In genomic region chr15:95760508-95760907, GRCh38 we compare ENCODE assay signal across 12 cellular contexts.
A peak's percentile ranks its signal among the peaks of the same experiment; 100 is the strongest.
DNase-seq lines count a peak whose midpoint lies in the region; ATAC-seq and TF ChIP-seq lines count a peak whose summit lies in the region.
"Had no signal": no experiment of that assay in that cellular context is flagged by ENCODE, and none has a peak within 500 bp of the region (broad histone marks: within the 10 kb centered on the region; RNA-seq: fewer than 3 reads in every experiment).

No MANE protein-coding gene starts in this region.

- H3K36me3 ChIP-seq in right atrium auricular region (no peaks in the 10 kb centered on the region), SJCRH30 (no peaks in the 10 kb centered on the region), Karpas-422 (ENCODE audit: insufficient read depth, low read length) (no peaks in the 10 kb centered on the region)
- H3K36me3 ChIP-seq: tibial artery had no signal

- H3K27me3 ChIP-seq in right atrium auricular region: no peaks in the 10 kb centered on the region
- H3K27me3 ChIP-seq in SJCRH30: no peaks in the 10 kb centered on the region
- H3K27me3 ChIP-seq in foreskin keratinocyte: no peaks in the 10 kb centered on the region
- H3K27me3 ChIP-seq in Karpas-422 (ENCODE audit: low read length): no peaks in the 10 kb centered on the region
- H3K27me3 ChIP-seq in dorsolateral prefrontal cortex: peaks cover 0 to 3% (median 0%) of the 10 kb centered on the region in 45 donors
- H3K27me3 ChIP-seq: tibial artery had no signal

- H3K27ac Mint-ChIP-seq in type B pancreatic cell: no peak overlapping the region
- no peak overlapping the region for H3K27ac Mint-ChIP-seq in activated CD8-positive, alpha-beta memory T cell treated with anti-CD3 and anti-CD28 coated beads, Interleukin-2, amount 10 ng/mL, durations not matched to agents 7 days and 5 days
- H3K27ac Mint-ChIP-seq: activated T-helper 1 cell treated with anti-CD3 and anti-CD28 coated beads, Interleukin-12 subunit alpha, Interleukin-12 subunit beta, Interleukin-2, Interleukin-4 antibody, amounts not matched to agents 30 ng/mL and 10 ng/mL and 1 ng/mL, durations not matched to agents 14 hours and 24 hours and 36 hours had no signal

- H3K4me1 ChIP-seq in right atrium auricular region (peaks cover 0 to 6% of the 10 kb centered on the region in 2 donors), SJCRH30 (no peaks in the 10 kb centered on the region), foreskin keratinocyte (no peaks in the 10 kb centered on the region), Karpas-422 (ENCODE audit: low read length) (no peaks in the 10 kb centered on the region)

- H3K9me3 ChIP-seq in right atrium auricular region (no peaks in the 10 kb centered on the region), SJCRH30 (replicated peaks) (no peaks in the 10 kb centered on the region), Karpas-422 (ENCODE audit: low read length) (peaks cover 16% of the 10 kb centered on the region)
- H3K9me3 ChIP-seq: tibial artery had no signal

- intact Hi-C loops in left cardiac atrium (cut with DNase I): no loop called here
- intact Hi-C loops in dorsolateral prefrontal cortex (cut with DNase I): no loop called here

- no peak for ATAC-seq in left cardiac atrium
- no peak for ATAC-seq in foreskin keratinocyte
- no peak for ATAC-seq in activated CD8-positive, alpha-beta memory T cell treated with anti-CD3 and anti-CD28 coated beads, Interleukin-2, amount 10 ng/mL, durations not matched to agents 7 days and 5 days

- H3K27ac ChIP-seq in right atrium auricular region: peak overlapping the region in 1 of 2 donors; percentile 63
- H3K27ac ChIP-seq in SJCRH30: no peak overlapping the region
- no peak overlapping the region for H3K27ac ChIP-seq in foreskin keratinocyte
- H3K27ac ChIP-seq in Karpas-422 (ENCODE audit: low read length): no peak overlapping the region
- no peak overlapping the region for H3K27ac ChIP-seq in dorsolateral prefrontal cortex

- H3K4me3 ChIP-seq in right atrium auricular region (no peak overlapping the region), SJCRH30 (no peak overlapping the region), Karpas-422 (ENCODE audit: low read length) (no peak overlapping the region), dorsolateral prefrontal cortex (no peak overlapping the region)
- H3K4me3 ChIP-seq: tibial artery had no signal

- peaks cover 11% of the 10 kb centered on the region for H3K4me1 Mint-ChIP-seq in type B pancreatic cell (ENCODE audit: unreplicated experiment)
- H3K4me1 Mint-ChIP-seq in activated CD8-positive, alpha-beta memory T cell treated with anti-CD3 and anti-CD28 coated beads, Interleukin-2, amount 10 ng/mL, durations not matched to agents 7 days and 5 days: no peaks in the 10 kb centered on the region

- no peaks in the 10 kb centered on the region for H3K9me2 ChIP-seq in Karpas-422 (replicated peaks; ENCODE audit: insufficient read depth, low read length)

- H3K4me3 Mint-ChIP-seq in type B pancreatic cell: no peak overlapping the region
- no peak overlapping the region for H3K4me3 Mint-ChIP-seq in activated CD8-positive, alpha-beta memory T cell treated with anti-CD3 and anti-CD28 coated beads, Interleukin-2, amount 10 ng/mL, durations not matched to agents 7 days and 5 days
- H3K4me3 Mint-ChIP-seq: activated T-helper 1 cell treated with anti-CD3 and anti-CD28 coated beads, Interleukin-12 subunit alpha, Interleukin-12 subunit beta, Interleukin-2, Interleukin-4 antibody, amounts not matched to agents 30 ng/mL and 10 ng/mL and 1 ng/mL, durations not matched to agents 14 hours and 24 hours and 36 hours had no signal

- TF ChIP-seq CTCF in right atrium auricular region (IDR thresholded peaks at IDR 0.05) (no peak), foreskin keratinocyte (conservative IDR thresholded peaks at IDR 0.05) (peak; percentile 12), type B pancreatic cell (conservative IDR thresholded peaks at IDR 0.05) (peak; percentile 52), dorsolateral prefrontal cortex (IDR thresholded peaks at IDR 0.05 in 54 of 56, conservative IDR thresholded peaks at IDR 0.05 in 2 of 56; ENCODE audit: low read depth in 1 of 56, partially characterized antibody in 56 of 56) (no peak)

- H3K9me3 Mint-ChIP-seq in type B pancreatic cell: no peaks in the 10 kb centered on the region
- no peaks in the 10 kb centered on the region for H3K9me3 Mint-ChIP-seq in activated CD8-positive, alpha-beta memory T cell treated with anti-CD3 and anti-CD28 coated beads, Interleukin-2, amount 10 ng/mL, durations not matched to agents 7 days and 5 days (ENCODE audit: low read depth)
- H3K9me3 Mint-ChIP-seq: activated T-helper 1 cell treated with anti-CD3 and anti-CD28 coated beads, Interleukin-12 subunit alpha, Interleukin-12 subunit beta, Interleukin-2, Interleukin-4 antibody, amounts not matched to agents 30 ng/mL and 10 ng/mL and 1 ng/mL, durations not matched to agents 14 hours and 24 hours and 36 hours had no signal

- H3K4me2 ChIP-seq in Karpas-422 (ENCODE audit: low read depth, low read length, poor library complexity, severe bottlenecking): no peak overlapping the region

- H2AFZ ChIP-seq in Karpas-422 (ENCODE audit: low read length): no peak overlapping the region

- no peaks in the 10 kb centered on the region for H3K27me3 Mint-ChIP-seq in type B pancreatic cell
- no peaks in the 10 kb centered on the region for H3K27me3 Mint-ChIP-seq in activated CD8-positive, alpha-beta memory T cell treated with anti-CD3 and anti-CD28 coated beads, Interleukin-2, amount 10 ng/mL, durations not matched to agents 7 days and 5 days

- CTCF ChIA-PET in activated CD8-positive, alpha-beta memory T cell treated with anti-CD3 and anti-CD28 coated beads, Interleukin-2, amount 10 ng/mL, durations not matched to agents 7 days and 5 days (lab: Charles Lee): no interaction called here

- no peak overlapping the region for H3K9ac ChIP-seq in Karpas-422 (ENCODE audit: low read length)

- H4K20me1 ChIP-seq in Karpas-422 (ENCODE audit: insufficient read depth, low read depth, low read length): no peaks in the 10 kb centered on the region

- no peaks in the 10 kb centered on the region for H3K79me2 ChIP-seq in Karpas-422 (ENCODE audit: low read length)

- H3K36me3 Mint-ChIP-seq in type B pancreatic cell: no peaks in the 10 kb centered on the region
- H3K36me3 Mint-ChIP-seq in activated CD8-positive, alpha-beta memory T cell treated with anti-CD3 and anti-CD28 coated beads, Interleukin-2, amount 10 ng/mL, durations not matched to agents 7 days and 5 days: no peaks in the 10 kb centered on the region

- peak; percentile 31 for DNase-seq in left cardiac atrium
- DNase-seq in right atrium auricular region (ENCODE audit: low spot score): no peak
- peak; percentile 28 to 38 for DNase-seq in SJCRH30
- DNase-seq in foreskin keratinocyte: no peak
- no peak for DNase-seq in type B pancreatic cell (ENCODE audit: extremely low spot score, unreplicated experiment)
- DNase-seq in activated CD8-positive, alpha-beta memory T cell treated with anti-CD3 and anti-CD28 coated beads, Interleukin-2, amount 10 ng/mL, durations not matched to agents 7 days and 5 days: no peak
- DNase-seq in Karpas-422: no peak
- DNase-seq in dorsolateral prefrontal cortex: no peak
- DNase-seq: NCI-H1048, NCI-H774, tibial artery had no signal

Comparison
In these comparisons a context has a peak if more than half of its experiments do, and no peak if none do; other contexts are left out.
1. DNase-seq: peak in left cardiac atrium (single experiment) and SJCRH30 (2 of 2); none in right atrium auricular region (single experiment), foreskin keratinocyte (0 of 2), type B pancreatic cell (single experiment), activated CD8-positive, alpha-beta memory T cell treated with anti-CD3 and anti-CD28 coated beads, Interleukin-2, amount 10 ng/mL, durations not matched to agents 7 days and 5 days (single experiment), Karpas-422 (single experiment) and dorsolateral prefrontal cortex (0 of 10).
2. CTCF ChIP-seq: peak in foreskin keratinocyte (single experiment) and type B pancreatic cell (single experiment); none in right atrium auricular region (0 of 2) and dorsolateral prefrontal cortex (0 of 56).